Comparison of ENCODE assay signal across 1 cellular context in the genomic region with DNA sequence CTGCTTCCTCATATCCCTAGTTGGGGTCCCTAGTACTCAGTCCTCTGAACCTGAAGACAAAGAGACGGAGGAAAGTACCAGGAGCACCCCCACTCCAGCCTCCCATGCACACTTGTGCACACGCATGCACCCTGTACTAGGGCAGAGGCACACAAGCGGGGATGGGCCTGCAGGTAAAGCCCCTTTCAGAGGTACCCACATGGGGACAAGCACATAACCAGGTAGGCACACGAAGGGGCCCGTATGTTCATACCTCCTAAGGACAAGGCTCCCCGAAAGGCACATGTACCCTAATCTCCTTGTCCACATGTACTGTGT.
TF ChIP-seq lines count a peak whose summit lies in the region.

No MANE protein-coding gene starts in this region.

TF ChIP-seq in K562, 482 proteins besides CTCF, POLR2A, EP300 and RAD21:
- TF ChIP-seq TEAD1 (CRISPR knock-in tag; IDR thresholded peaks at IDR 0.05) (no peak), NR1H2 (CRISPR knock-in tag; IDR thresholded peaks at IDR 0.05) (no peak), ARID2 (IDR thresholded peaks at IDR 0.05) (no peak), TSC22D4 (tag; IDR thresholded peaks at IDR 0.05) (no peak), FOXK1 (CRISPR knock-in tag; IDR thresholded peaks at IDR 0.05; ENCODE audit: borderline replicate concordance) (no peak), MTA3 (IDR thresholded peaks at IDR 0.05; ENCODE audit: borderline replicate concordance) (no peak), MCM2 (IDR thresholded peaks at IDR 0.05; ENCODE audit: low read depth) (no peak), EZH2 (IDR thresholded peaks at IDR 0.05; ENCODE audit: borderline replicate concordance, low read depth, low read length) (peak; percentile 47; the same call in 1 of the 2 replicates)
- TF ChIP-seq, protein P1, sequence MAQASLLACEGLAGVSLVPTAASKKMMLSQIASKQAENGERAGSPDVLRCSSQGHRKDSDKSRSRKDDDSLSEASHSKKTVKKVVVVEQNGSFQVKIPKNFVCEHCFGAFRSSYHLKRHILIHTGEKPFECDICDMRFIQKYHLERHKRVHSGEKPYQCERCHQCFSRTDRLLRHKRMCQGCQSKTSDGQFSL (CRISPR knock-in tag; IDR thresholded peaks at IDR 0.05), result 0 out of 2 replicates have a peak, but pooled peaks have one; percentile 1
- TF ChIP-seq, protein P1 (tag; IDR thresholded peaks at IDR 0.05), result no peak
- TF ChIP-seq, protein P2, sequence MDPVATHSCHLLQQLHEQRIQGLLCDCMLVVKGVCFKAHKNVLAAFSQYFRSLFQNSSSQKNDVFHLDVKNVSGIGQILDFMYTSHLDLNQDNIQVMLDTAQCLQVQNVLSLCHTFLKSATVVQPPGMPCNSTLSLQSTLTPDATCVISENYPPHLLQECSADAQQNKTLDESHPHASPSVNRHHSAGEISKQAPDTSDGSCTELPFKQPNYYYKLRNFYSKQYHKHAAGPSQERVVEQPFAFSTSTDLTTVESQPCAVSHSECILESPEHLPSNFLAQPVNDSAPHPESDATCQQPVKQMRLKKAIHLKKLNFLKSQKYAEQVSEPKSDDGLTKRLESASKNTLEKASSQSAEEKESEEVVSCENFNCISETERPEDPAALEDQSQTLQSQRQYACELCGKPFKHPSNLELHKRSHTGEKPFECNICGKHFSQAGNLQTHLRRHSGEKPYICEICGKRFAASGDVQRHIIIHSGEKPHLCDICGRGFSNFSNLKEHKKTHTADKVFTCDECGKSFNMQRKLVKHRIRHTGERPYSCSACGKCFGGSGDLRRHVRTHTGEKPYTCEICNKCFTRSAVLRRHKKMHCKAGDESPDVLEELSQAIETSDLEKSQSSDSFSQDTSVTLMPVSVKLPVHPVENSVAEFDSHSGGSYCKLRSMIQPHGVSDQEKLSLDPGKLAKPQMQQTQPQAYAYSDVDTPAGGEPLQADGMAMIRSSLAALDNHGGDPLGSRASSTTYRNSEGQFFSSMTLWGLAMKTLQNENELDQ (CRISPR knock-in tag; IDR thresholded peaks at IDR 0.05; ENCODE audit: borderline replicate concordance), result no peak
